In the genomic region with DNA sequence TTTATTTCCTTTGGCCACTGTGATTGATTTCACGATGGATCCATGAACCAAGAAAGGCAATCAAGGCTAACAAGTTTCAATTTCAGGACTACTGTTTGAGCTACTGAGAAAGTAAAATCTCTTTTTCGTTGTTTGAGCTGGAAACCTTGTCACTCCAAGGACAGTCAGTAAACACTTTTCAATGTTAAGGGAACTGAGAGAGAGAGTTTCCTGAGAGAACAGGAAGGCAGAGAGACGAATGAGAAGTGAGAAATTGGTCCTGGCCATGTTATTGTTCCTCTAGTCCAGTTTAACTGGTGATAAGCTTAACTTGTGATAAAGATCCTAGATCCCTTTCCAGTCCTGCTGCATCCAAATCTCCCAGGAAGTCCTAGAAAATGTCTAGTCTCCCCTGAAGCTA, we compare ENCODE assay signal across 22 cellular contexts. TPM values are rescaled to one million over a fixed set of nuclear protein-coding genes. Genes with fewer than 3 reads are reported as not detected.
DNase-seq lines count a peak whose midpoint lies in the region; ATAC-seq, FAIRE-seq and TF ChIP-seq lines count a peak whose summit lies in the region.
"Had no signal": no experiment of that assay in that cellular context is flagged by ENCODE, and none has a peak within 500 bp of the region (broad histone marks: within the 10 kb centered on the region; RNA-seq: fewer than 3 reads in every experiment).

No MANE protein-coding gene starts in this region.

- no peak for DNase-seq in GM12891 (ENCODE audit: insufficient read length, low spot score)
- DNase-seq in PC-3 = no peak
- DNase-seq in globus pallidus (ENCODE audit: low spot score) = peak; percentile 11
- DNase-seq in Kasumi-1 (lab: John Stamatoyannopoulos, UW) = no peak
- no peak for DNase-seq in AG20443 (ENCODE audit: low spot score)
- DNase-seq: C1 segment of cervical spinal cord; CD8-positive, alpha-beta memory T cell; H7; MM.1S; NCI-H1092 treated with DMSO at 0.1 percent for 48 hours; NCI-H1436 treated with DMSO at 0.1 percent for 48 hours; NCI-H1930; NCI-H510A had no signal

- no peaks in the 10 kb centered on the region for H3K9me2 ChIP-seq in PC-3 (replicated peaks; ENCODE audit: low read length)

- H3K9ac ChIP-seq in PC-3 (ENCODE audit: low read length) = no peak overlapping the region; the same call in 1 of the 2 replicates

- POLR2A ChIA-PET in PC-3 (lab: Charles Lee; ENCODE audit: unreplicated experiment) = no interaction called here

- H2AFZ ChIP-seq in PC-3 (ENCODE audit: low read length) = no peak overlapping the region

- TF ChIP-seq POLR2A in GM12891 (IDR thresholded peaks at IDR 0.05; ENCODE audit: low read depth, low read length) = no peak

- no peak for TF ChIP-seq CTCF in PC-3 (conservative IDR thresholded peaks at IDR 0.05; ENCODE audit: low read depth, low read length)

- H3K27me3 ChIP-seq in PC-3 (ENCODE audit: low read length) = no peaks in the 10 kb centered on the region
- H3K27me3 ChIP-seq: SJSA1 had no signal

- BruUV-seq in PC-3 (replicated peaks; lab: Mats Ljungman, UMichigan) = no TSS peak

- H4K20me1 ChIP-seq in PC-3 (ENCODE audit: low read length) = no peaks in the 10 kb centered on the region

- no peaks in the 10 kb centered on the region for H3K36me3 ChIP-seq in PC-3 (ENCODE audit: low read depth, low read length)
- H3K36me3 ChIP-seq: SJSA1 had no signal

- intact Hi-C loops in PC-3 (cut with micrococcal nuclease) = no loop called here

- H3K4me1 ChIP-seq in PC-3 (ENCODE audit: insufficient read depth, low read length) = peaks cover 40% of the 10 kb centered on the region
- H3K4me1 ChIP-seq: SJSA1 had no signal

- H3K4me3 ChIP-seq in PC-3 (ENCODE audit: low read length) = no peak overlapping the region
- H3K4me3 ChIP-seq: SJSA1 had no signal

- H3K79me2 ChIP-seq in PC-3 (ENCODE audit: low read length) = no peaks in the 10 kb centered on the region

- H3K9me3 ChIP-seq in PC-3 (ENCODE audit: low read length) = no peaks in the 10 kb centered on the region
- H3K9me3 ChIP-seq: SJSA1 had no signal

- ATAC-seq in PC-3 (no peak), esophagus mucosa (no peak), GM21515 (IDR thresholded peaks at IDR 0.05; ENCODE audit: unreplicated experiment) (no peak)
- ATAC-seq: Right ventricle myocardium inferior had no signal

- FAIRE-seq in GM12891 (lab: Jason Lieb, UNC) = no peak
- FAIRE-seq: G401.6, RCC 7860 had no signal

- H3K27ac ChIP-seq in PC-3 (ENCODE audit: low read length) = peak overlapping the region; percentile 87
- H3K27ac ChIP-seq: SJSA1 had no signal

- CTCF ChIA-PET in PC-3 (lab: Charles Lee) = no interaction called here

- H3K4me2 ChIP-seq in PC-3 (ENCODE audit: low read length) = no peak overlapping the region

- H3F3A ChIP-seq in PC-3 (ENCODE audit: low read length, unreplicated experiment) = no peaks in the 10 kb centered on the region

TF ChIP-seq in GM12891, 5 proteins besides CTCF, POLR2A, EP300 and RAD21:
- TF ChIP-seq SPI1 (IDR thresholded peaks at IDR 0.05; ENCODE audit: low read depth, low read length) (peak; percentile 50; the same call in 1 of the 2 replicates), POU2F2 (IDR thresholded peaks at IDR 0.05; ENCODE audit: low read depth, low read length) (no peak), TAF1 (IDR thresholded peaks at IDR 0.05; ENCODE audit: low read depth, low read length) (no peak), PAX5 (IDR thresholded peaks at IDR 0.05; ENCODE audit: insufficient read depth, low read length, severe bottlenecking) (no peak)

RNA-seq across cellular contexts. Expression of gene AKR1D1, which starts 0.9 kb away (rescaled TPM):
- not detected for polyA plus RNA-seq in GM12891 (2012; ENCODE audit: low read depth, missing spikeins)
- total RNA-seq in PC-3 (2014; rRNA removed) (not detected in 2 replicates), esophagus mucosa (not detected)
- total RNA-seq: A673; CD8-positive, alpha-beta memory T cell; Daoy; H7; LHCN-M2; Right ventricle myocardium inferior; SJSA1 had no signal
- polyA plus RNA-seq: CD8-positive, alpha-beta memory T cell had no signal
